ENCODE assay signal across 1 cellular context in genomic region chr12:77894548-77894947, GRCh38.
TF ChIP-seq lines count a peak whose summit lies in the region.

No MANE protein-coding gene starts in this region.

TF ChIP-seq in GM23338, 12 proteins besides CTCF, POLR2A, EP300 and RAD21 (continued from another document):
- TF ChIP-seq ZNF462 (CRISPR knock-in tag; IDR thresholded peaks at IDR 0.05) (no peak), EZH2 (IDR thresholded peaks at IDR 0.05; ENCODE audit: low read depth, unreplicated experiment) (no peak), JUNB (IDR thresholded peaks at IDR 0.05; ENCODE audit: unreplicated experiment) (no peak), POLR2AphosphoS5 (IDR thresholded peaks at IDR 0.05; ENCODE audit: low read depth) (no peak), ETS1 (IDR thresholded peaks at IDR 0.05) (no peak), REST (IDR thresholded peaks at IDR 0.05; ENCODE audit: unreplicated experiment) (no peak)
